Comparison of ENCODE assay signal across 10 cellular contexts in the genomic region with DNA sequence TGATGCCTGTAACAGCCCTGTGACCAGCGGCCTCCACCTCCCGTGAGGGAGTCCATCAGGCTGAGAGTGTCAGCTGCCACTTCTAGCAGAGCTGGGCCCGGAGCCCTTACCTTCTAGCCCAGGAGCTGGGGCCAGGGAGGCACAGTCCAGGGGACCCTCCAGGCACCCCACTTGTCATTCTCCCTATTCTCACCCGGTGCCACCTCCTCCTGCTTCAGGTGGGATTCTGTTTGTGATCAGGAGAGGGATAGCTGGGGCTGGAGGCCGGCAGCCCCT. TPM values are rescaled to one million over a fixed set of nuclear protein-coding genes. Genes with fewer than 3 reads are reported as not detected.
DNase-seq lines count a peak whose midpoint lies in the region; ATAC-seq and TF ChIP-seq lines count a peak whose summit lies in the region.
"Had no signal": no experiment of that assay in that cellular context is flagged by ENCODE, and none has a peak within 500 bp of the region (broad histone marks: within the 10 kb centered on the region; RNA-seq: fewer than 3 reads in every experiment).

No MANE protein-coding gene starts in this region.

- peak overlapping the region; percentile 46 for H3K27ac Mint-ChIP-seq in T-helper 1 cell treated with Interleukin-12 subunit alpha and Interleukin-12 subunit beta and Interleukin-4 antibody, amounts not matched to agents 30 μg/mL and 1 μg/mL, for 36 hours
- H3K27ac Mint-ChIP-seq in activated CD8-positive, alpha-beta T cell treated with anti-CD3 and anti-CD28 coated beads for 36 hours: peak overlapping the region; percentile 91
- H3K27ac Mint-ChIP-seq in immature natural killer cell: peak overlapping the region; percentile 95 to 100 (median 98)
- peak overlapping the region; percentile 94 for H3K27ac Mint-ChIP-seq in stimulated activated memory B cell treated with anti-CD40 and anti-IgM and Interleukin-4, amounts not matched to agents 10 μg/mL and 1 μg/mL and 100 μg/mL, for 72 hours

- ATAC-seq in activated CD8-positive, alpha-beta T cell treated with anti-CD3 and anti-CD28 coated beads for 36 hours: no peak
- no peak for ATAC-seq in stimulated activated memory B cell treated with anti-CD40 and anti-IgM and Interleukin-4, amounts not matched to agents 10 μg/mL and 1 μg/mL and 100 μg/mL, for 72 hours

- peak overlapping the region; percentile 98 for H3K4me3 Mint-ChIP-seq in T-helper 1 cell treated with Interleukin-12 subunit alpha and Interleukin-12 subunit beta and Interleukin-4 antibody, amounts not matched to agents 30 μg/mL and 1 μg/mL, for 36 hours
- H3K4me3 Mint-ChIP-seq in activated CD8-positive, alpha-beta T cell treated with anti-CD3 and anti-CD28 coated beads for 36 hours: peak overlapping the region; percentile 99
- H3K4me3 Mint-ChIP-seq in immature natural killer cell: peak overlapping the region; percentile 97 to 100 (median 100)
- H3K4me3 Mint-ChIP-seq in stimulated activated memory B cell treated with anti-CD40 and anti-IgM and Interleukin-4, amounts not matched to agents 10 μg/mL and 1 μg/mL and 100 μg/mL, for 72 hours: peak overlapping the region; percentile 99

- POLR2A ChIA-PET in activated CD8-positive, alpha-beta T cell treated with anti-CD3 and anti-CD28 coated beads for 36 hours (lab: Charles Lee): interaction anchor here (0.7 to 12.3 kb wide), 6 partner anchors 10 to 107 kb away, joined by 3 to 99 read pairs (median 22); no protein-coding TSS in a partner anchor

- peaks cover 54% of the 10 kb centered on the region for H3K4me1 Mint-ChIP-seq in T-helper 1 cell treated with Interleukin-12 subunit alpha and Interleukin-12 subunit beta and Interleukin-4 antibody, amounts not matched to agents 30 μg/mL and 1 μg/mL, for 36 hours (ENCODE audit: low read depth)
- peaks cover 63% of the 10 kb centered on the region for H3K4me1 Mint-ChIP-seq in activated CD8-positive, alpha-beta T cell treated with anti-CD3 and anti-CD28 coated beads for 36 hours (ENCODE audit: low read depth)
- H3K4me1 Mint-ChIP-seq in immature natural killer cell: peaks cover 77 to 81% of the 10 kb centered on the region in 2 donors
- peaks cover 81% of the 10 kb centered on the region for H3K4me1 Mint-ChIP-seq in stimulated activated memory B cell treated with anti-CD40 and anti-IgM and Interleukin-4, amounts not matched to agents 10 μg/mL and 1 μg/mL and 100 μg/mL, for 72 hours

- DNase-seq in T-helper 1 cell (no peak), immature natural killer cell (peak in 1 of 3 donors; percentile 9), retina (no peak), GDM1 (lab: John Stamatoyannopoulos, UW) (no peak), dedifferentiated amniotic fluid mesenchymal stem cell (ENCODE audit: extremely low spot score) (no peak)
- no peak for DNase-seq in activated CD8-positive, alpha-beta T cell treated with anti-CD3 and anti-CD28 coated beads for 36 hours
- DNase-seq: RPMI8226 had no signal

- H3K27me3 Mint-ChIP-seq in T-helper 1 cell treated with Interleukin-12 subunit alpha and Interleukin-12 subunit beta and Interleukin-4 antibody, amounts not matched to agents 30 μg/mL and 1 μg/mL, for 36 hours (ENCODE audit: low read depth): no peaks in the 10 kb centered on the region
- no peaks in the 10 kb centered on the region for H3K27me3 Mint-ChIP-seq in activated CD8-positive, alpha-beta T cell treated with anti-CD3 and anti-CD28 coated beads for 36 hours
- H3K27me3 Mint-ChIP-seq in immature natural killer cell (ENCODE audit: low read depth in 3 of 3): peaks cover 49 to 65% (median 58%) of the 10 kb centered on the region in 3 donors
- H3K27me3 Mint-ChIP-seq in stimulated activated memory B cell treated with anti-CD40 and anti-IgM and Interleukin-4, amounts not matched to agents 10 μg/mL and 1 μg/mL and 100 μg/mL, for 72 hours: no peaks in the 10 kb centered on the region

- intact Hi-C loops in activated CD8-positive, alpha-beta T cell treated with anti-CD3 and anti-CD28 coated beads for 36 hours (cut with micrococcal nuclease): loop anchor here (5.0 kb wide), 1 partner anchor 99 kb away; no protein-coding TSS in a partner anchor

- TF ChIP-seq CTCF in activated CD8-positive, alpha-beta T cell treated with anti-CD3 and anti-CD28 coated beads for 36 hours (IDR thresholded peaks at IDR 0.05): no peak

- peaks cover 8% of the 10 kb centered on the region for H3K9me3 Mint-ChIP-seq in T-helper 1 cell treated with Interleukin-12 subunit alpha and Interleukin-12 subunit beta and Interleukin-4 antibody, amounts not matched to agents 30 μg/mL and 1 μg/mL, for 36 hours
- H3K9me3 Mint-ChIP-seq in activated CD8-positive, alpha-beta T cell treated with anti-CD3 and anti-CD28 coated beads for 36 hours: peaks cover 11% of the 10 kb centered on the region
- peaks cover 0 to 4% (median 0%) of the 10 kb centered on the region in 6 donors for H3K9me3 Mint-ChIP-seq in immature natural killer cell
- no peaks in the 10 kb centered on the region for H3K9me3 Mint-ChIP-seq in stimulated activated memory B cell treated with anti-CD40 and anti-IgM and Interleukin-4, amounts not matched to agents 10 μg/mL and 1 μg/mL and 100 μg/mL, for 72 hours

- peaks cover 50% of the 10 kb centered on the region for H3K36me3 Mint-ChIP-seq in T-helper 1 cell treated with Interleukin-12 subunit alpha and Interleukin-12 subunit beta and Interleukin-4 antibody, amounts not matched to agents 30 μg/mL and 1 μg/mL, for 36 hours (ENCODE audit: low read depth)
- H3K36me3 Mint-ChIP-seq in activated CD8-positive, alpha-beta T cell treated with anti-CD3 and anti-CD28 coated beads for 36 hours (ENCODE audit: low read depth): peaks cover 35% of the 10 kb centered on the region
- H3K36me3 Mint-ChIP-seq in immature natural killer cell: peaks cover 14 to 24% (median 18%) of the 10 kb centered on the region in 3 donors
- peaks cover 8% of the 10 kb centered on the region for H3K36me3 Mint-ChIP-seq in stimulated activated memory B cell treated with anti-CD40 and anti-IgM and Interleukin-4, amounts not matched to agents 10 μg/mL and 1 μg/mL and 100 μg/mL, for 72 hours

- CTCF ChIA-PET in activated CD8-positive, alpha-beta T cell treated with anti-CD3 and anti-CD28 coated beads for 36 hours (lab: Charles Lee): interaction anchor here (1.2 to 4.0 kb wide), 3 partner anchors 15 to 62 kb away, joined by 5 to 15 read pairs (median 7); no protein-coding TSS in a partner anchor

RNA-seq across cellular contexts. Expression of a gene that starts 4.1 kb away (rescaled TPM):
- 10 to 100 TPM; 28.9 to 32.3 TPM for total RNA-seq in activated CD8-positive, alpha-beta T cell treated with anti-CD3 and anti-CD28 coated beads for 36 hours
- 100 to 1,000 TPM in 1 of 3 donors, 10 to 100 TPM in 2; 37.4 to 153 (median 64.8) TPM for polyA plus RNA-seq in immature natural killer cell

RNA-seq across cellular contexts. Expression of a gene that starts 50.8 kb away (rescaled TPM):
- total RNA-seq in activated CD8-positive, alpha-beta T cell treated with anti-CD3 and anti-CD28 coated beads for 36 hours: not detected
- polyA plus RNA-seq in immature natural killer cell: 1 to 10 TPM in 1 of 3 donors, under 1 TPM in 2; 0.40 to 1.0 (median 0.44) TPM
- total RNA-seq: M059J had no signal

Comparison
In these comparisons a context has a peak if more than half of its experiments do, and no peak if none do; other contexts are left out.
1. H3K27ac Mint-ChIP-seq: peak in every context shown above with its lines; median percentile 98 in immature natural killer cell; 94 in stimulated activated memory B cell treated with anti-CD40 and anti-IgM and Interleukin-4, amounts not matched to agents 10 μg/mL and 1 μg/mL and 100 μg/mL, for 72 hours; 91 in activated CD8-positive, alpha-beta T cell treated with anti-CD3 and anti-CD28 coated beads for 36 hours; 46 in T-helper 1 cell treated with Interleukin-12 subunit alpha and Interleukin-12 subunit beta and Interleukin-4 antibody, amounts not matched to agents 30 μg/mL and 1 μg/mL, for 36 hours.